ENCODE assay signal across 8 cellular contexts in genomic region chrX:41921492-41922124, GRCh38. TPM values are rescaled to one million over a fixed set of nuclear protein-coding genes. Genes with fewer than 3 reads are reported as not detected.
DNase-seq lines count a peak whose midpoint lies in the region; ATAC-seq and TF ChIP-seq lines count a peak whose summit lies in the region.

No MANE protein-coding gene starts in this region.

- H3K27ac ChIP-seq in OCI-LY1 (ENCODE audit: low read depth, low read length, poor library complexity, severe bottlenecking) (peak overlapping the region; percentile 67), duodenal mucosa (ENCODE audit: low read depth, low read length) (no peak overlapping the region), neural cell (ENCODE audit: low read length) (peak overlapping the region; percentile 90)

- H3K36me3 ChIP-seq in OCI-LY1 (ENCODE audit: insufficient read depth, low read length) (no peaks in the 10 kb centered on the region), duodenal mucosa (ENCODE audit: control insufficient read depth in 1 of 2, insufficient read depth in 2 of 2, low read length in 2 of 2) (no peaks in the 10 kb centered on the region), neural cell (ENCODE audit: insufficient read depth, low read length) (no peaks in the 10 kb centered on the region)

- H3K4me1 ChIP-seq in OCI-LY1 (ENCODE audit: insufficient read depth, low read length, severe bottlenecking) (peaks cover 49% of the 10 kb centered on the region), duodenal mucosa (ENCODE audit: control insufficient read depth in 1 of 2, insufficient read depth in 2 of 2, low read length in 2 of 2) (peaks cover 8 to 9% of the 10 kb centered on the region in 2 donors)

- H3K9me2 ChIP-seq in OCI-LY1 (ENCODE audit: low read depth, low read length): no peaks in the 10 kb centered on the region
- H3K9me2 ChIP-seq in neural cell (ENCODE audit: insufficient read depth, low read length): no peaks in the 10 kb centered on the region

- peaks cover 5 to 7% of the 10 kb centered on the region in 2 donors for H3K36me3 Mint-ChIP-seq in activated T-cell treated with anti-CD3 and anti-CD28 coated beads, Interleukin-2, amount 50 U/mL, for 72 hours (ENCODE audit: insufficient read depth in 2 of 2)

- H3K4me2 ChIP-seq in OCI-LY1 (ENCODE audit: low read length): peak overlapping the region; percentile 94
- peak overlapping the region; percentile 35 for H3K4me2 ChIP-seq in neural cell (ENCODE audit: low read length)

- no peaks in the 10 kb centered on the region for H4K20me1 ChIP-seq in OCI-LY1 (ENCODE audit: insufficient read depth, low read length)
- H4K20me1 ChIP-seq in neural cell (ENCODE audit: insufficient read depth): no peaks in the 10 kb centered on the region

- TF ChIP-seq RAD21 in neural cell (conservative IDR thresholded peaks at IDR 0.05): no peak

- no peak overlapping the region for H2AFZ ChIP-seq in OCI-LY1 (ENCODE audit: low read length)
- no peak overlapping the region for H2AFZ ChIP-seq in neural cell (ENCODE audit: low read depth, low read length)

- H3K9me3 ChIP-seq in OCI-LY1 (ENCODE audit: low read length): no peaks in the 10 kb centered on the region
- no peaks in the 10 kb centered on the region for H3K9me3 ChIP-seq in duodenal mucosa (ENCODE audit: control insufficient read depth in 1 of 2, low read length in 2 of 2)
- no peaks in the 10 kb centered on the region for H3K9me3 ChIP-seq in neural cell (ENCODE audit: low read length)

- no peaks in the 10 kb centered on the region for H3K27me3 ChIP-seq in OCI-LY1 (ENCODE audit: insufficient read depth, low read length)
- H3K27me3 ChIP-seq in duodenal mucosa (ENCODE audit: control insufficient read depth in 1 of 2, insufficient read depth in 2 of 2, low read length in 2 of 2): no peaks in the 10 kb centered on the region
- no peaks in the 10 kb centered on the region for H3K27me3 ChIP-seq in neural cell (ENCODE audit: insufficient read depth, low read depth, low read length)

- no peak for TF ChIP-seq EP300 in neural cell (conservative IDR thresholded peaks at IDR 0.05; ENCODE audit: poor library complexity, severe bottlenecking)

- H3K9ac ChIP-seq in OCI-LY1 (ENCODE audit: low read length) (peak overlapping the region; percentile 100), duodenal mucosa (ENCODE audit: low read depth in 1 of 2, low read length in 2 of 2) (peak overlapping the region; percentile 71 to 74), neural cell (ENCODE audit: low read length) (peak overlapping the region; percentile 85)

- H3K4me3 ChIP-seq in OCI-LY1 (ENCODE audit: low read depth, low read length, poor library complexity, severe bottlenecking) (peak overlapping the region; percentile 99), duodenal mucosa (ENCODE audit: low read depth in 1 of 2, low read length in 2 of 2) (peak overlapping the region; percentile 87 to 90), neural cell (ENCODE audit: low read length) (peak overlapping the region; percentile 82)

- DNase-seq in activated T-cell treated with anti-CD3 and anti-CD28 coated beads, Interleukin-2, amount 50 U/mL, for 72 hours: peak; percentile 7 to 18
- DNase-seq in activated T-cell treated with anti-CD3 and anti-CD28 coated beads for 4 hours: no peak

- peak overlapping the region; percentile 90 to 93 for H3K4me3 Mint-ChIP-seq in activated T-cell treated with anti-CD3 and anti-CD28 coated beads, Interleukin-2, amount 50 U/mL, for 72 hours

- H3F3A ChIP-seq in OCI-LY1 (ENCODE audit: insufficient read depth, low read length) (no peaks in the 10 kb centered on the region), neural cell (ENCODE audit: insufficient read depth, low read length, poor library complexity, severe bottlenecking) (no peaks in the 10 kb centered on the region)

- H3K4me1 Mint-ChIP-seq in activated T-cell treated with anti-CD3 and anti-CD28 coated beads, Interleukin-2, amount 50 U/mL, for 72 hours (ENCODE audit: low read depth): peaks cover 41% of the 10 kb centered on the region

- no peaks in the 10 kb centered on the region for H3K9me3 Mint-ChIP-seq in activated T-cell treated with anti-CD3 and anti-CD28 coated beads, Interleukin-2, amount 50 U/mL, for 72 hours

- peaks cover 61% of the 10 kb centered on the region for H3K79me2 ChIP-seq in OCI-LY1 (ENCODE audit: insufficient read depth, low read length)
- H3K79me2 ChIP-seq in neural cell (replicated peaks; ENCODE audit: insufficient read depth, low read length): peaks cover 57% of the 10 kb centered on the region

- TF ChIP-seq CTCF in OCI-LY1 (IDR thresholded peaks at IDR 0.05; ENCODE audit: low read length): no peak
- TF ChIP-seq CTCF in neural cell (IDR thresholded peaks at IDR 0.05; ENCODE audit: poor library complexity, severe bottlenecking): no peak

- peaks cover 6% of the 10 kb centered on the region for H3K27me3 Mint-ChIP-seq in activated T-cell treated with anti-CD3 and anti-CD28 coated beads, Interleukin-2, amount 50 U/mL, for 72 hours (ENCODE audit: low read depth)

- H3K27ac Mint-ChIP-seq in activated T-cell treated with anti-CD3 and anti-CD28 coated beads, Interleukin-2, amount 50 U/mL, for 72 hours: peak overlapping the region; percentile 79

- peak; percentile 50 for ATAC-seq in activated T-cell treated with anti-CD3 and anti-CD28 coated beads, Interleukin-2, amount 50 U/mL, for 72 hours (replicated peaks in 1 of 2)
- ATAC-seq in GM19452 (IDR thresholded peaks at IDR 0.05; ENCODE audit: unreplicated experiment): no peak
- ATAC-seq in HG03025 (IDR thresholded peaks at IDR 0.05; ENCODE audit: low FRiP score, unreplicated experiment): no peak
- no peak for ATAC-seq in HG03097 (IDR thresholded peaks at IDR 0.05; ENCODE audit: low FRiP score, unreplicated experiment)

TF ChIP-seq in neural cell, 6 proteins besides CTCF, POLR2A, EP300 and RAD21:
- TF ChIP-seq TAF1 (IDR thresholded peaks at IDR 0.05; ENCODE audit: low read depth) (no peak), SMC3 (conservative IDR thresholded peaks at IDR 0.05; ENCODE audit: poor library complexity) (no peak), EZH2 (IDR thresholded peaks at IDR 0.05; ENCODE audit: borderline replicate concordance, insufficient read depth, low read length, poor library complexity, severe bottlenecking) (no peak), POLR2AphosphoS5 (IDR thresholded peaks at IDR 0.05) (no peak), MXI1 (conservative IDR thresholded peaks at IDR 0.05; ENCODE audit: poor library complexity, severe bottlenecking) (no peak), REST (IDR thresholded peaks at IDR 0.05; ENCODE audit: borderline replicate concordance) (no peak)

RNA-seq across cellular contexts. Expression of gene CASK, which starts 1.7 kb away (rescaled TPM):
- 10 to 100 TPM; 24.0 to 36.3 TPM for total RNA-seq in activated T-cell treated with anti-CD3 and anti-CD28 coated beads, Interleukin-2, amount 50 U/mL, for 72 hours
- polyA plus RNA-seq in neural cell: 49.0 and 58.3 TPM in 2 replicates
- polyA minus RNA-seq in neural cell: 222 and 249 TPM in 2 replicates

Comparison
In these comparisons a context has a peak if more than half of its experiments do, and no peak if none do; other contexts are left out.
1. ATAC-seq: peak in activated T-cell treated with anti-CD3 and anti-CD28 coated beads, Interleukin-2, amount 50 U/mL, for 72 hours (2 of 2); none in GM19452 (single experiment), HG03025 (single experiment) and HG03097 (single experiment).
2. Peak in every context shown above with its lines, with median percentiles within 50 percentile points of each other: H3K4me3 ChIP-seq and H3K9ac ChIP-seq.